In genomic region chr15:52023169-52023922, GRCh38 we compare ENCODE assay signal across 12 cellular contexts. TPM values are rescaled to one million over a fixed set of nuclear protein-coding genes. Genes with fewer than 3 reads are reported as not detected.
DNase-seq lines count a peak whose midpoint lies in the region; ATAC-seq, FAIRE-seq and TF ChIP-seq lines count a peak whose summit lies in the region.
"Had no signal": no experiment of that assay in that cellular context is flagged by ENCODE, and none has a peak within 500 bp of the region (broad histone marks: within the 10 kb centered on the region; RNA-seq: fewer than 3 reads in every experiment).

No MANE protein-coding gene starts in this region.

- intact Hi-C loops in K562 (cut with micrococcal nuclease) = loop anchor here (5.0 kb wide), 1 partner anchor 54 kb away; no protein-coding TSS in a partner anchor

- TF ChIP-seq EP300 in K562 (IDR thresholded peaks at IDR 0.05; ENCODE audit: low read length) = no peak

- H3K9ac ChIP-seq in BLaER1 treated with 17β-estradiol and CSF1 and Interleukin-3, amounts not matched to agents 10 nM and 100 nM = no peak overlapping the region
- H3K9ac ChIP-seq in K562 (ENCODE audit: insufficient read depth in 1 of 2, low read depth in 2 of 2, low read length in 2 of 2) = no peak overlapping the region
- H3K9ac ChIP-seq: KMS-11 had no signal

- no peaks in the 10 kb centered on the region for H3K9me1 ChIP-seq in K562 (ENCODE audit: control insufficient read depth, insufficient read depth, low read length)

- FAIRE-seq in K562 (lab: Jason Lieb, UNC) = no peak

- peaks cover 47% of the 10 kb centered on the region for H3K4me1 Mint-ChIP-seq in HFFc6 (ENCODE audit: low read depth)
- peaks cover 33 to 35% of the 10 kb centered on the region in 2 donors for H3K4me1 Mint-ChIP-seq in natural killer cell treated with Interleukin-12 subunit alpha and Interleukin-12 subunit beta and Interleukin-15 and Interleukin-18, amount 100 ng/mL, for 72 hours (ENCODE audit: low read depth in 2 of 2)

- peaks cover 5% of the 10 kb centered on the region for H3K27me3 Mint-ChIP-seq in HFFc6 (ENCODE audit: insufficient read depth)
- peaks cover 0 to 2% of the 10 kb centered on the region in 2 donors for H3K27me3 Mint-ChIP-seq in natural killer cell treated with Interleukin-12 subunit alpha and Interleukin-12 subunit beta and Interleukin-15 and Interleukin-18, amount 100 ng/mL, for 72 hours

- peaks cover 25% of the 10 kb centered on the region for H3K36me3 Mint-ChIP-seq in HFFc6 (ENCODE audit: low read depth)
- peaks cover 6% of the 10 kb centered on the region for H3K36me3 Mint-ChIP-seq in natural killer cell treated with Interleukin-12 subunit alpha and Interleukin-12 subunit beta and Interleukin-15 and Interleukin-18, amount 100 ng/mL, for 72 hours

- BruUV-seq in K562 (replicated peaks; lab: Mats Ljungman, UMichigan) = no TSS peak

- TF ChIP-seq RAD21 in K562 (CRISPR knock-in tag; conservative IDR thresholded peaks at IDR 0.05 in 1 of 2, IDR thresholded peaks at IDR 0.05 in 1 of 2) = peak in 1 of 2 experiments; percentile 11; a peak in 1 of 4 replicates

- peak overlapping the region; percentile 53; the same call in 1 of the 2 replicates for H3K4me3 Mint-ChIP-seq in HFFc6
- peak overlapping the region; percentile 58 for H3K4me3 Mint-ChIP-seq in natural killer cell treated with Interleukin-12 subunit alpha and Interleukin-12 subunit beta and Interleukin-15 and Interleukin-18, amount 100 ng/mL, for 72 hours

- DNase-seq in HFFc6 = no peak
- no peak for DNase-seq in K562 (ENCODE audit: extremely low read depth in 1 of 4, low spot score in 3 of 4)
- DNase-seq in natural killer cell treated with Interleukin-12 subunit alpha and Interleukin-12 subunit beta and Interleukin-15 and Interleukin-18, amount 100 ng/mL, for 72 hours (ENCODE audit: low spot score) = no peak
- no peak for DNase-seq in NCI-H2081 treated with DMSO at 0.1 percent for 48 hours (lab: John Stamatoyannopoulos, UW)
- no peak for DNase-seq in SIG-M5 treated with dmso at 0.1 percent for 504 hours (lab: John Stamatoyannopoulos, UW; ENCODE audit: unreplicated experiment)
- no peak for DNase-seq in cerebellar cortex (ENCODE audit: low spot score)
- no peak for DNase-seq in DMS79 treated with DMSO at 0.1 percent for 48 hours (lab: John Stamatoyannopoulos, UW)
- DNase-seq: NCI-H2029, WERI-Rb-1 had no signal

- peak overlapping the region in 1 of 11 experiments; percentile 23; a peak in 2 of 22 replicates for H3K27ac ChIP-seq in BLaER1 treated with 17β-estradiol and CSF1 and Interleukin-3, amounts not matched to agents 10 nM and 100 nM
- peak overlapping the region; percentile 25 for H3K27ac ChIP-seq in K562 (ENCODE audit: extremely low read depth, low read depth, low read length)
- H3K27ac ChIP-seq: WERI-Rb-1 had no signal

- in situ Hi-C loops in K562 (cut with MboI) = no loop called here

- no peak for TF ChIP-seq POLR2A in K562 (conservative IDR thresholded peaks at IDR 0.05)

- H3K4me2 ChIP-seq in BLaER1 treated with 17β-estradiol and CSF1 and Interleukin-3, amounts not matched to agents 10 nM and 100 nM = peak overlapping the region in 7 of 11 experiments; percentile 0 to 93 (median 80); a peak in 7 of 22 replicates
- H3K4me2 ChIP-seq in K562 (ENCODE audit: insufficient read depth, low read length) = peak overlapping the region; percentile 24

- H3K4me3 ChIP-seq in BLaER1 treated with 17β-estradiol and CSF1 and Interleukin-3, amounts not matched to agents 10 nM and 100 nM = no peak overlapping the region
- no peak overlapping the region for H3K4me3 ChIP-seq in K562
- H3K4me3 ChIP-seq: lung had no signal

- H3K79me2 ChIP-seq in K562 (ENCODE audit: control insufficient read depth, insufficient read depth, low read length) = peaks cover 91% of the 10 kb centered on the region

- H3K27me3 ChIP-seq in BLaER1 treated with 17β-estradiol and CSF1 and Interleukin-3, amounts not matched to agents 10 nM and 100 nM = no peaks in the 10 kb centered on the region
- no peaks in the 10 kb centered on the region for H3K27me3 ChIP-seq in K562 (ENCODE audit: control insufficient read depth in 2 of 2, insufficient read depth in 2 of 2, low read length in 2 of 2)

- no peak for TF ChIP-seq CTCF in HFFc6 (IDR thresholded peaks at IDR 0.05)
- no peak; a peak in 1 of 6 replicates for TF ChIP-seq CTCF in K562 (IDR thresholded peaks at IDR 0.05 in 2 of 3, conservative IDR thresholded peaks at IDR 0.05 in 1 of 3; ENCODE audit: insufficient read depth in 2 of 3, low read depth in 1 of 3, low read length in 3 of 3)

- peaks cover 3 to 34% (median 22%) of the 10 kb centered on the region in 11 experiments; a peak in 17 of 22 replicates for H3K36me3 ChIP-seq in BLaER1 treated with 17β-estradiol and CSF1 and Interleukin-3, amounts not matched to agents 10 nM and 100 nM
- peaks cover 13% of the 10 kb centered on the region; the same call in 2 of the 3 replicates for H3K36me3 ChIP-seq in K562 (ENCODE audit: control insufficient read depth, insufficient read depth, low read length)

- POLR2A ChIA-PET in K562 (lab: Yijun Ruan, JAX) = interaction anchor here (1.3 to 7.3 kb wide), 2 partner anchors 12 to 15 kb away, joined by 3 to 84 read pairs; no protein-coding TSS in a partner anchor

- peak overlapping the region; percentile 66 for H3K27ac Mint-ChIP-seq in HFFc6
- peak overlapping the region; percentile 56 to 65 for H3K27ac Mint-ChIP-seq in natural killer cell treated with Interleukin-12 subunit alpha and Interleukin-12 subunit beta and Interleukin-15 and Interleukin-18, amount 100 ng/mL, for 72 hours

- CTCF ChIA-PET in K562 (lab: Yijun Ruan, JAX; ENCODE audit: low intra/inter-chr PET ratio) = no interaction called here

- no peak for ATAC-seq in K562
- ATAC-seq in natural killer cell treated with Interleukin-12 subunit alpha and Interleukin-12 subunit beta and Interleukin-15 and Interleukin-18, amount 100 ng/mL, for 72 hours = no peak

- H3K9me3 Mint-ChIP-seq in HFFc6 = no peaks in the 10 kb centered on the region
- no peaks in the 10 kb centered on the region for H3K9me3 Mint-ChIP-seq in natural killer cell treated with Interleukin-12 subunit alpha and Interleukin-12 subunit beta and Interleukin-15 and Interleukin-18, amount 100 ng/mL, for 72 hours

- H3K9me3 ChIP-seq in BLaER1 treated with 17β-estradiol and CSF1 and Interleukin-3, amounts not matched to agents 10 nM and 100 nM (replicated peaks in 1 of 11) = peaks cover 0 to 18% (median 4%) of the 10 kb centered on the region in 11 experiments; a peak in 8 of 22 replicates
- no peaks in the 10 kb centered on the region for H3K9me3 ChIP-seq in K562 (replicated peaks; ENCODE audit: control insufficient read depth, insufficient read depth, low read depth, low read length)

- no peak overlapping the region for H2AFZ ChIP-seq in K562 (ENCODE audit: low read depth, low read length)

- whole genome bisulfite sequencing in K562 (ENCODE audit: insufficient coverage, low coverage, missing lambda C conversion rate) = 96% methylated on average over 11 of the region's 13 CpGs

- peaks cover 21 to 38% (median 34%) of the 10 kb centered on the region in 10 experiments for H3K4me1 ChIP-seq in BLaER1 treated with 17β-estradiol and CSF1 and Interleukin-3, amounts not matched to agents 10 nM and 100 nM
- peaks cover 10 to 24% of the 10 kb centered on the region in 2 experiments; a peak in 4 of 5 replicates for H3K4me1 ChIP-seq in K562 (replicated peaks in 1 of 2; ENCODE audit: control insufficient read depth in 2 of 2, insufficient read depth in 2 of 2, low read length in 2 of 2)

- H4K20me1 ChIP-seq in BLaER1 treated with 17β-estradiol and CSF1 and Interleukin-3, amounts not matched to agents 10 nM and 100 nM = peaks cover 52 to 88% (median 83%) of the 10 kb centered on the region in 11 experiments; a peak in 21 of 22 replicates
- no peaks in the 10 kb centered on the region for H4K20me1 ChIP-seq in K562 (replicated peaks; ENCODE audit: control insufficient read depth, insufficient read depth, low read length)

RNA-seq across cellular contexts. Expression of gene MAPK6, which starts 4.3 kb away (rescaled TPM):
- total RNA-seq in HFFc6 (2021; fragmentation: NEBNext Ultra II Directional; extraction: Animal tissue kit (Norgen Biotek cat#: 25700)) = 10 to 100 TPM; 43.0 to 61.9 (median 54.6) TPM
- 37.7 and 101 TPM in 2 replicates for total RNA-seq in K562 (2011; cell fraction: chromatin; rRNA removed; ENCODE audit: low replicate concordance)
- 11.5 and 15.7 TPM in 2 replicates for total RNA-seq in K562 (2011; cell fraction: nucleolus; rRNA removed)
- total RNA-seq in K562 (2011; cell fraction: nucleoplasm; rRNA removed) = 27.8 and 41.8 TPM in 2 replicates
- total RNA-seq in K562 (2014; rRNA removed) (49.9 and 51.2 TPM in 2 replicates), K562 (2014; rRNA removed; fragmentation: Illumina TruSeq; extraction: Trizol) (97.1 and 110 TPM in 2 replicates), K562 (2015; rRNA removed; fragmentation: Illumina TruSeq; extraction: Trizol) (76.3 and 81.5 TPM in 2 replicates), K562 (2021) (92.0 and 94.4 TPM in 2 replicates)
- polyA plus RNA-seq in K562 (2011; rRNA removed) (71.5 and 84.7 TPM in 2 replicates), K562 (2014; fragmentation: Illumina TruSeq; extraction: Trizol) (70.4 and 74.0 TPM in 2 replicates), K562 (2014; fragmentation: Nextera tagmentation; extraction: Ambion mirVana) (10 to 100 TPM; 28.5 to 30.8 TPM), K562 (2014; rRNA removed) (36.2 and 39.4 TPM in 2 replicates)
- 14.9 and 33.5 TPM in 2 replicates for polyA plus RNA-seq in K562 (2011; cell fraction: cytosol; rRNA removed)
- polyA plus RNA-seq in K562 (2011; cell fraction: nucleus; rRNA removed) = 13.7 and 24.3 TPM in 2 replicates
- 46.7 and 46.9 TPM in 2 replicates for polyA plus RNA-seq in K562 (2012)
- polyA minus RNA-seq in K562 (2011; rRNA and poly(A)+ RNA removed) = 154 and 186 TPM in 2 replicates
- polyA minus RNA-seq in K562 (2011; cell fraction: cytosol; rRNA and poly(A)+ RNA removed) = 51.0 and 52.9 TPM in 2 replicates
- polyA minus RNA-seq in K562 (2011; cell fraction: nucleus; rRNA and poly(A)+ RNA removed) = 12.5 and 25.4 TPM in 2 replicates
- 10 to 100 TPM; 65.8 to 89.1 TPM for total RNA-seq in natural killer cell treated with Interleukin-12 subunit alpha and Interleukin-12 subunit beta and Interleukin-15 and Interleukin-18, amount 100 ng/mL, for 72 hours

RNA-seq across cellular contexts. Expression of gene LEO1, which starts 51.8 kb away (rescaled TPM):
- 10 to 100 TPM; 22.2 to 30.9 (median 27.5) TPM for total RNA-seq in HFFc6 (2021; fragmentation: NEBNext Ultra II Directional; extraction: Animal tissue kit (Norgen Biotek cat#: 25700))
- 11.5 and 34.7 TPM in 2 replicates for total RNA-seq in K562 (2011; cell fraction: chromatin; rRNA removed; ENCODE audit: low replicate concordance)
- total RNA-seq in K562 (2011; cell fraction: nucleolus; rRNA removed) = 7.7 and 8.7 TPM in 2 replicates
- total RNA-seq in K562 (2011; cell fraction: nucleoplasm; rRNA removed) = 18.7 and 25.7 TPM in 2 replicates
- 33.4 and 37.9 TPM in 2 replicates for total RNA-seq in K562 (2014; rRNA removed)
- 40.9 and 44.1 TPM in 2 replicates for total RNA-seq in K562 (2014; rRNA removed; fragmentation: Illumina TruSeq; extraction: Trizol)
- 42.5 and 44.0 TPM in 2 replicates for total RNA-seq in K562 (2015; rRNA removed; fragmentation: Illumina TruSeq; extraction: Trizol)
- 19.2 and 19.6 TPM in 2 replicates for total RNA-seq in K562 (2021)
- 6.1 and 8.4 TPM in 2 replicates for polyA plus RNA-seq in K562 (2011; rRNA removed)
- polyA plus RNA-seq in K562 (2011; cell fraction: cytosol; rRNA removed) = 0.76 and 2.3 TPM in 2 replicates
- polyA plus RNA-seq in K562 (2011; cell fraction: nucleus; rRNA removed) = 2.4 and 3.5 TPM in 2 replicates
- polyA plus RNA-seq in K562 (2012) = 15.7 and 29.5 TPM in 2 replicates
- 37.8 and 48.3 TPM in 2 replicates for polyA plus RNA-seq in K562 (2014; fragmentation: Illumina TruSeq; extraction: Trizol)
- polyA plus RNA-seq in K562 (2014; fragmentation: Nextera tagmentation; extraction: Ambion mirVana) = 10 to 100 TPM; 26.0 to 38.7 TPM
- 28.8 and 37.2 TPM in 2 replicates for polyA plus RNA-seq in K562 (2014; rRNA removed)
- polyA minus RNA-seq in K562 (2011; rRNA and poly(A)+ RNA removed) = 20.8 and 22.3 TPM in 2 replicates
- 4.6 and 5.0 TPM in 2 replicates for polyA minus RNA-seq in K562 (2011; cell fraction: cytosol; rRNA and poly(A)+ RNA removed)
- polyA minus RNA-seq in K562 (2011; cell fraction: nucleus; rRNA and poly(A)+ RNA removed) = 3.5 and 7.9 TPM in 2 replicates
- total RNA-seq in natural killer cell treated with Interleukin-12 subunit alpha and Interleukin-12 subunit beta and Interleukin-15 and Interleukin-18, amount 100 ng/mL, for 72 hours = 10 to 100 TPM; 29.6 to 31.6 TPM
